8 cellular contexts compared by ENCODE assay signal in the genomic region with DNA sequence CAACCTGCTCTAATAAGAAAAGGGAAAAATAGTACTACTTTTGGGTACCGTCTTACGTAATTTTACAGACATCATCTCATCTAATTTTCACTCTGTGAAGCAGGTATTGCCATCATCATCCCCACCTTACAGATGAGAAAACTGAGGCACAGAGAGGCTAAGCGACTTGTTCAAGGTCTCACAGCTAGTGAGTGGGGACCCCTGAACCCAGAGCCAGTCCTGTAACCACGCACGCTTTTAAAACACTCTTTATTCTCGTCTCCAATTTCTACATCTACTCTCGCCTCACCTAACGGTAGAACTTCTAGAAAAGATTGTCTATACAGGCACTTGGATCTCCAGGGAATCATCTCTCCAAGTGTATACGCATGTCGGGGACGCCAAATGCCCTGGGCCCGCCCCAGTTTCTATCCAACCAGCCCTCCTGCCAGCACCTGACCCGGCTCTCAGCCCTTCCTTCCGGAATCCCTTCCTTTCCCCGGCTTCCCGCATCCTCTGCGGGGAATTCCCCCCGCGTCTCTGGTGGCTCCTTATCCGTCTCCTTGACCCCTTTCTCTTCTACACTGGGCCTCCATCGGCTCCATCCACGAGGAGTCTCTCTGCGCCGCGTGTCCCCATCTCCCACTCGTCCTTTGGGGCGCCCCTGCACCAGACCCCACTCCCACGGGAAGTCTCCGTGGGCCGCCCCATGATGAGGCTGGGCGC. TPM values are rescaled to one million over a fixed set of nuclear protein-coding genes. Genes with fewer than 3 reads are reported as not detected.
DNase-seq lines count a peak whose midpoint lies in the region; FAIRE-seq and TF ChIP-seq lines count a peak whose summit lies in the region.

No MANE protein-coding gene starts in this region.

- H3K36me3 Mint-ChIP-seq in type B pancreatic cell, result no peaks in the 10 kb centered on the region

- peaks cover 13% of the 10 kb centered on the region for H3K4me1 Mint-ChIP-seq in type B pancreatic cell (ENCODE audit: unreplicated experiment)

- peaks cover 4% of the 10 kb centered on the region for H3K9me3 ChIP-seq in mesodermal cell (ENCODE audit: control insufficient read depth, low read length)

- TF ChIP-seq CTCF in dorsolateral prefrontal cortex (IDR thresholded peaks at IDR 0.05 in 54 of 56, conservative IDR thresholded peaks at IDR 0.05 in 2 of 56; ENCODE audit: low read depth in 1 of 56, partially characterized antibody in 56 of 56) (no peak), type B pancreatic cell (conservative IDR thresholded peaks at IDR 0.05) (no peak)

- FAIRE-seq in GM18507 (lab: Jason Lieb, UNC), result peak; percentile 51

- H3K27ac ChIP-seq in dorsolateral prefrontal cortex (peak overlapping the region; percentile 20 to 96 (median 89)), mesodermal cell (ENCODE audit: low read depth, low read length, severe bottlenecking) (no peak overlapping the region)

- H3K4me3 Mint-ChIP-seq in type B pancreatic cell, result peak overlapping the region; percentile 84

- H3K4me1 ChIP-seq in mesodermal cell (ENCODE audit: control insufficient read depth, insufficient read depth, low read length, poor library complexity, severe bottlenecking), result peaks cover 31% of the 10 kb centered on the region

- H3K36me3 ChIP-seq in mesodermal cell (ENCODE audit: control insufficient read depth, insufficient read depth, low read length), result no peaks in the 10 kb centered on the region

- WGBS in mesodermal cell (ENCODE audit: insufficient coverage in 2 of 2), 2 experiments, result 35 to 40% methylated on average over 27 to 29 of the region's 31 CpGs

- no peaks in the 10 kb centered on the region for H3K27me3 ChIP-seq in dorsolateral prefrontal cortex

- H3K27ac Mint-ChIP-seq in type B pancreatic cell, result peak overlapping the region; percentile 50

- intact Hi-C loops in dorsolateral prefrontal cortex (cut with DNase I), result loop anchor here in 1 of 2 donors (2.0 to 10.0 kb wide), 2 partner anchors 51 to 303 kb away; a partner anchor contains a TSS

- H3K27me3 Mint-ChIP-seq in type B pancreatic cell, result peaks cover 7% of the 10 kb centered on the region

- DNase-seq in GM18507 (ENCODE audit: extremely low spot score, insufficient read length, low read depth), result no peak
- peak; percentile 55 for DNase-seq in RKO (ENCODE audit: low spot score)
- peak in 6 of 10 donors; percentile 32 to 65 (median 52) for DNase-seq in dorsolateral prefrontal cortex
- no peak for DNase-seq in type B pancreatic cell (ENCODE audit: extremely low spot score, unreplicated experiment)
- no peak for DNase-seq in middle frontal gyrus (ENCODE audit: extremely low spot score, low spot score)
- no peak for DNase-seq in NCI-H2196 treated with DMSO at 0.1 percent for 48 hours (lab: John Stamatoyannopoulos, UW; ENCODE audit: unreplicated experiment)
- DNase-seq in NOMO-1 (lab: John Stamatoyannopoulos, UW; ENCODE audit: unreplicated experiment in 2 of 2), result no peak

- no peaks in the 10 kb centered on the region for H3K9me3 Mint-ChIP-seq in type B pancreatic cell

- peak overlapping the region; percentile 56 to 94 (median 82) for H3K4me3 ChIP-seq in dorsolateral prefrontal cortex
- H3K4me3 ChIP-seq in mesodermal cell (ENCODE audit: extremely low read depth, insufficient read depth, low read length, poor library complexity, severe bottlenecking), result peak overlapping the region; percentile 43

RNA-seq across cellular contexts. Expression of a gene that starts 1.6 kb away (rescaled TPM):
- 10 to 100 TPM in 57 of 120 experiments, 1 to 10 TPM in 63; 3.8 to 25.3 (median 9.8) TPM for total RNA-seq in dorsolateral prefrontal cortex
- 2.7 TPM for polyA plus RNA-seq in mesodermal cell (2013, experiment 1 of 2)
- 2.2 TPM for polyA plus RNA-seq in mesodermal cell (2013, experiment 2 of 2)
- 1.9 and 3.1 TPM in 2 replicates for total RNA-seq in type B pancreatic cell (ENCODE audit: low replicate concordance)

RNA-seq across cellular contexts. Expression of a gene that starts 51.2 kb away (rescaled TPM):
- total RNA-seq in dorsolateral prefrontal cortex (100 to 1,000 TPM in 2 of 120 experiments, 10 to 100 TPM in 118; 18.7 to 119 (median 39.5) TPM), type B pancreatic cell (ENCODE audit: low replicate concordance) (31.0 and 39.6 TPM in 2 replicates)
- 44.6 TPM for polyA plus RNA-seq in mesodermal cell (2013, experiment 1 of 2)
- polyA plus RNA-seq in mesodermal cell (2013, experiment 2 of 2), result 44.1 TPM

Comparison
In these comparisons a context has a peak if more than half of its experiments do, and no peak if none do; other contexts are left out.
1. DNase-seq: peak in RKO (single experiment) and dorsolateral prefrontal cortex (6 of 10); none in GM18507 (single experiment), type B pancreatic cell (single experiment), middle frontal gyrus (single experiment), NCI-H2196 treated with DMSO at 0.1 percent for 48 hours (single experiment) and NOMO-1 (0 of 2).